ENCODE assay signal across 8 cellular contexts in the genomic region with DNA sequence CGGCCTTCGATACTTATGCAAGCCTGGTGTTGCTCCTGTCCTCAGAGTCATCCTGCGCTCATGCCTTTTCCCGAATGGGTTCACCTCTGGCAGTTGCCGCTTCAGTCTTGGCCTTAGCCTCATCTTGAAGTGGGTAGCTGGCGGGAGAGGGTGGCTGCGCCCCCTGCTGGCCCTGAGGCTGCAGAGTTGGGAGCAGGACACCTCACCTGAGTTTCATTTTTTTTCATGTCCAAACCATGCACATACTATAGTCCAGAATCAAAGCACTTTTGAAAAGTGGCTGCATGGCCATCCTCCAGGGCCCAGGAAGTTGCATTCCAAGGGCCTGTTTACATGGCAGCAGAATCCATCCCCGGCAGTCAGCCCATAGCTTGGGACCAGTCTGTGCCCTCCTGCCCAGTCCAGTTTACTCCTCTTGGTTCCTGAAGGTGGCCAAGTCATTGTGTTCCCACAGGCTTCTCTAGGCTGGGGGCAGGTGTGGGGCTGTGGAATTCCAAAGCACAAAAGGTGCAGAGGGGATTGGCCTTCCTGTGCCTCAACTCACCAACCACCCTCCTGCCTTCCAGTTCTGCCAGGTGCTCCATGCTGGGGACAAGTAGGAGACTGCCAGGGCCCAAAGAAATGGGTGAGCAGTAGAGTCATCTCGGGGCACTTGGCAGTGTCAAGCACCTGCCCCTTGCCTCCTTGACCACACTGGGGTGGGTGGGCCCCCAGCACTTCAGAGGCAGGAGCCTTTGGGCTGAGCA. TPM values are rescaled to one million over a fixed set of nuclear protein-coding genes. Genes with fewer than 3 reads are reported as not detected.
A peak's percentile ranks its signal among the peaks of the same experiment; 100 is the strongest.
DNase-seq lines count a peak whose midpoint lies in the region; ATAC-seq and TF ChIP-seq lines count a peak whose summit lies in the region.

No MANE protein-coding gene starts in this region.

- peak overlapping the region; percentile 65 for H3K4me3 Mint-ChIP-seq in type B pancreatic cell

- DNase-seq in GM12864 (ENCODE audit: low read depth) (no peak), MG63 (peak; percentile 71), SJSA1 (ENCODE audit: low read depth in 1 of 2, low spot score in 2 of 2) (peak; percentile 66 to 84), activated gamma-delta T cell treated with Interleukin-2 at 50 U/mL for 16 hours (peak; percentile 71), ovary (peak; percentile 81 to 90 (median 87)), type B pancreatic cell (ENCODE audit: extremely low spot score, unreplicated experiment) (peak; percentile 85)

- H3K4me1 ChIP-seq in SJSA1 (replicated peaks) (peaks cover 48% of the 10 kb centered on the region), gastroesophageal sphincter (peaks cover 0 to 32% (median 4%) of the 10 kb centered on the region in 3 donors), ovary (ENCODE audit: insufficient read depth) (peaks cover 9% of the 10 kb centered on the region)

- peaks cover 22% of the 10 kb centered on the region for H3K4me1 Mint-ChIP-seq in type B pancreatic cell (ENCODE audit: unreplicated experiment)

- H3K27ac Mint-ChIP-seq in type B pancreatic cell, result peak overlapping the region; percentile 88

- peak; percentile 80 for ATAC-seq in gastroesophageal sphincter
- ATAC-seq in HG03342 (IDR thresholded peaks at IDR 0.05; ENCODE audit: unreplicated experiment), result no peak

- TF ChIP-seq POLR2A in gastroesophageal sphincter (IDR thresholded peaks at IDR 0.05) (no peak), ovary (IDR thresholded peaks at IDR 0.05) (no peak)

- H3K27me3 Mint-ChIP-seq in type B pancreatic cell, result no peaks in the 10 kb centered on the region

- H3K9me3 ChIP-seq in MG63, result no peaks in the 10 kb centered on the region
- H3K9me3 ChIP-seq in SJSA1 (replicated peaks), result no peaks in the 10 kb centered on the region
- H3K9me3 ChIP-seq in gastroesophageal sphincter, result no peaks in the 10 kb centered on the region
- no peaks in the 10 kb centered on the region for H3K9me3 ChIP-seq in ovary

- peaks cover 60% of the 10 kb centered on the region for H3K36me3 ChIP-seq in MG63
- peaks cover 93% of the 10 kb centered on the region for H3K36me3 ChIP-seq in SJSA1
- H3K36me3 ChIP-seq in gastroesophageal sphincter, result peaks cover 0 to 88% of the 10 kb centered on the region in 2 donors
- no peaks in the 10 kb centered on the region for H3K36me3 ChIP-seq in ovary

- 22% methylated on average over 5 of the region's 9 CpGs; no CpG with 5 or more reads in 1 of the 2 donors for WGBS in gastroesophageal sphincter (ENCODE audit: low coverage in 1 of 2), 2 donors
- WGBS in ovary, 3 donors, result 21 to 26% (median 21%) methylated on average over 9 of the region's 9 CpGs

- H3K27me3 ChIP-seq in MG63 (no peaks in the 10 kb centered on the region), SJSA1 (replicated peaks) (no peaks in the 10 kb centered on the region), gastroesophageal sphincter (no peaks in the 10 kb centered on the region), ovary (no peaks in the 10 kb centered on the region)

- peaks cover 27% of the 10 kb centered on the region for H3K36me3 Mint-ChIP-seq in type B pancreatic cell

- no peaks in the 10 kb centered on the region for H3K9me3 Mint-ChIP-seq in type B pancreatic cell

- H3K27ac ChIP-seq in SJSA1 (no peak overlapping the region), gastroesophageal sphincter (peak overlapping the region in 3 of 4 donors; percentile 38 to 51 (median 44)), ovary (peak overlapping the region in 1 of 2 donors; percentile 8)

- TF ChIP-seq EP300 in gastroesophageal sphincter (IDR thresholded peaks at IDR 0.05) (no peak), ovary (IDR thresholded peaks at IDR 0.05) (no peak)

- TF ChIP-seq CTCF in GM12864 (IDR thresholded peaks at IDR 0.05; ENCODE audit: low read depth, low read length, missing control alignments) (peak; percentile 98), gastroesophageal sphincter (IDR thresholded peaks at IDR 0.05) (peak in 3 of 4 experiments; percentile 93 to 96 (median 94)), ovary (IDR thresholded peaks at IDR 0.05) (peak; percentile 79 to 92 (median 91)), type B pancreatic cell (conservative IDR thresholded peaks at IDR 0.05) (peak; percentile 96)

- H3K4me3 ChIP-seq in GM12864 (ENCODE audit: low read depth, low read length) (no peak overlapping the region), MG63 (no peak overlapping the region), SJSA1 (no peak overlapping the region), gastroesophageal sphincter (no peak overlapping the region), ovary (no peak overlapping the region)

- intact Hi-C loops in ovary (cut with DNase I), result loop anchor here (2.0 to 5.0 kb wide), 3 partner anchors 60 to 99 kb away; partner anchors contain the start of gene FNDC5 (in 1 of the 4)

RNA-seq across cellular contexts. Expression of gene YARS1, which starts 44.0 kb away (rescaled TPM):
- total RNA-seq in MG63 (2014; rRNA removed; shearing (Covaris generic); ENCODE audit: low replicate concordance), result 95.0 and 160 TPM in 2 replicates
- 94.4 and 117 TPM in 2 replicates for total RNA-seq in SJSA1 (2014; rRNA removed; shearing (Covaris generic))
- total RNA-seq in gastroesophageal sphincter (10 to 100 TPM; 29.1 to 54.1 (median 46.0) TPM), ovary (100 to 1,000 TPM in 1 of 7 donors, 10 to 100 TPM in 6; 19.8 to 272 (median 46.2) TPM), type B pancreatic cell (ENCODE audit: low replicate concordance) (83.7 and 103 TPM in 2 replicates)
- 10 to 100 TPM; 23.6 to 95.2 TPM for polyA plus RNA-seq in ovary

RNA-seq across cellular contexts. Expression of gene S100PBP, which starts 44.3 kb away (rescaled TPM):
- total RNA-seq in MG63 (2014; rRNA removed; shearing (Covaris generic); ENCODE audit: low replicate concordance), result 28.5 and 38.5 TPM in 2 replicates
- 27.5 and 67.8 TPM in 2 replicates for total RNA-seq in SJSA1 (2014; rRNA removed; shearing (Covaris generic))
- total RNA-seq in gastroesophageal sphincter (10 to 100 TPM; 25.4 to 46.9 (median 29.8) TPM), ovary (10 to 100 TPM; 24.8 to 64.2 (median 42.6) TPM), type B pancreatic cell (ENCODE audit: low replicate concordance) (27.0 and 53.8 TPM in 2 replicates)
- polyA plus RNA-seq in ovary, result 10 to 100 TPM; 18.1 to 47.0 TPM
